Comparison of ENCODE assay signal across 15 cellular contexts in genomic region chr7:149300751-149301150, GRCh38. TPM values are rescaled to one million over a fixed set of nuclear protein-coding genes. Genes with fewer than 3 reads are reported as not detected.
DNase-seq lines count a peak whose midpoint lies in the region; ATAC-seq and TF ChIP-seq lines count a peak whose summit lies in the region.
"Had no signal": no experiment of that assay in that cellular context is flagged by ENCODE, and none has a peak within 500 bp of the region (broad histone marks: within the 10 kb centered on the region; RNA-seq: fewer than 3 reads in every experiment).

No MANE protein-coding gene starts in this region.

- DNase-seq in DND-41 = no peak
- DNase-seq in H7 = peak; percentile 6
- DNase-seq in choroid plexus epithelial cell (ENCODE audit: low read depth) = peak; percentile 9
- DNase-seq in fibroblast of peridontal ligament (ENCODE audit: extremely low read depth) = peak; percentile 29
- no peak for DNase-seq in NAMALWA (ENCODE audit: low spot score)
- no peak for DNase-seq in sciatic nerve (ENCODE audit: low spot score)
- no peak for DNase-seq in gastrocnemius medialis
- DNase-seq: ACHN; C1 segment of cervical spinal cord; CD4-positive, alpha-beta memory T cell; DMS79 treated with DMSO at 0.1 percent for 48 hours; GF-D8 had no signal

- H4K20me1 ChIP-seq in DND-41 (ENCODE audit: insufficient read depth, low read length) = no peaks in the 10 kb centered on the region

- ATAC-seq in DND-41 (ENCODE audit: insufficient read depth, low read depth) = no peak
- no peak for ATAC-seq in GM19324 (IDR thresholded peaks at IDR 0.05; ENCODE audit: low FRiP score, unreplicated experiment)
- ATAC-seq in sciatic nerve = no peak
- no peak for ATAC-seq in gastrocnemius medialis

- H2AFZ ChIP-seq in DND-41 (ENCODE audit: low read depth, low read length) = peak overlapping the region; percentile 25; the same call in 1 of the 2 replicates
- H2AFZ ChIP-seq: GM23338 had no signal

- intact Hi-C loops in sciatic nerve (cut with DNase I) = no loop called here
- intact Hi-C loops in gastrocnemius medialis (cut with DNase I; ENCODE audit: low total_unique reads) = no loop called here

- TF ChIP-seq POLR2A in gastrocnemius medialis (IDR thresholded peaks at IDR 0.05) = no peak

- TF ChIP-seq CTCF in DND-41 (IDR thresholded peaks at IDR 0.05; ENCODE audit: borderline replicate concordance, extremely low read depth, low read length, poor library complexity, severe bottlenecking) = no peak
- TF ChIP-seq CTCF in choroid plexus epithelial cell (conservative IDR thresholded peaks at IDR 0.05; ENCODE audit: low read depth, low read length) = no peak
- TF ChIP-seq CTCF in gastrocnemius medialis (IDR thresholded peaks at IDR 0.05 in 4 of 5, conservative IDR thresholded peaks at IDR 0.05 in 1 of 5) = no peak

- H3K4me3 ChIP-seq in DND-41 (ENCODE audit: low read depth in 1 of 2, low read length in 2 of 2) (no peak overlapping the region), H7 (ENCODE audit: insufficient read depth, low read depth, low read length) (no peak overlapping the region), choroid plexus epithelial cell (ENCODE audit: low read depth, low read length) (no peak overlapping the region), gastrocnemius medialis (no peak overlapping the region)
- H3K4me3 ChIP-seq: GM23338, HAP-1 had no signal

- H3K9me3 ChIP-seq in DND-41 (ENCODE audit: insufficient read depth, low read length, severe bottlenecking) (no peaks in the 10 kb centered on the region), gastrocnemius medialis (no peaks in the 10 kb centered on the region)
- H3K9me3 ChIP-seq: HAP-1 had no signal

- no peak overlapping the region for H3K9ac ChIP-seq in DND-41 (ENCODE audit: low read depth, low read length)

- H3K36me3 ChIP-seq in DND-41 (ENCODE audit: insufficient read depth, low read length) = no peaks in the 10 kb centered on the region
- H3K36me3 ChIP-seq in H7 (replicated peaks; ENCODE audit: control insufficient read depth, insufficient read depth, low read length) = no peaks in the 10 kb centered on the region; the same call in 1 of the 2 replicates
- no peaks in the 10 kb centered on the region for H3K36me3 ChIP-seq in gastrocnemius medialis
- H3K36me3 ChIP-seq: HAP-1 had no signal

- H3K79me2 ChIP-seq in DND-41 (ENCODE audit: insufficient read depth, low read length) = no peaks in the 10 kb centered on the region

- H3K27ac ChIP-seq in DND-41 (ENCODE audit: low read length) (no peak overlapping the region), gastrocnemius medialis (no peak overlapping the region)

- H3K4me1 ChIP-seq in DND-41 (ENCODE audit: insufficient read depth, low read length) (no peaks in the 10 kb centered on the region), gastrocnemius medialis (no peaks in the 10 kb centered on the region)
- H3K4me1 ChIP-seq: HAP-1 had no signal

- no peaks in the 10 kb centered on the region for H3K27me3 ChIP-seq in DND-41 (ENCODE audit: insufficient read depth, low read length, poor library complexity)
- no peaks in the 10 kb centered on the region for H3K27me3 ChIP-seq in H7 (ENCODE audit: control insufficient read depth, insufficient read depth, low read length)
- no peaks in the 10 kb centered on the region for H3K27me3 ChIP-seq in gastrocnemius medialis

- no peak overlapping the region for H3K4me2 ChIP-seq in DND-41 (ENCODE audit: insufficient read depth, low read length)
- H3K4me2 ChIP-seq: GM23338 had no signal

- in situ Hi-C loops in gastrocnemius medialis (cut with MboI; ENCODE audit: low sequenced_read_pairs in 4 of 4) = no loop called here

RNA-seq across cellular contexts. Expression of gene ZNF783, which starts 38.8 kb away (rescaled TPM):
- 3.2 and 6.1 TPM in 2 replicates for total RNA-seq in H7 (2014; rRNA removed; shearing (Covaris generic))
- total RNA-seq in sciatic nerve (32.1 TPM), gastrocnemius medialis (1 to 10 TPM; 3.4 to 7.1 (median 5.5) TPM)

Comparison
In these comparisons a context has a peak if more than half of its experiments do, and no peak if none do; other contexts are left out.
1. DNase-seq: peak in H7 (single experiment), choroid plexus epithelial cell (single experiment) and fibroblast of peridontal ligament (single experiment); none in DND-41 (single experiment), NAMALWA (single experiment), sciatic nerve (single experiment) and gastrocnemius medialis (0 of 2).